1 cellular context compared by ENCODE assay signal in the genomic region with DNA sequence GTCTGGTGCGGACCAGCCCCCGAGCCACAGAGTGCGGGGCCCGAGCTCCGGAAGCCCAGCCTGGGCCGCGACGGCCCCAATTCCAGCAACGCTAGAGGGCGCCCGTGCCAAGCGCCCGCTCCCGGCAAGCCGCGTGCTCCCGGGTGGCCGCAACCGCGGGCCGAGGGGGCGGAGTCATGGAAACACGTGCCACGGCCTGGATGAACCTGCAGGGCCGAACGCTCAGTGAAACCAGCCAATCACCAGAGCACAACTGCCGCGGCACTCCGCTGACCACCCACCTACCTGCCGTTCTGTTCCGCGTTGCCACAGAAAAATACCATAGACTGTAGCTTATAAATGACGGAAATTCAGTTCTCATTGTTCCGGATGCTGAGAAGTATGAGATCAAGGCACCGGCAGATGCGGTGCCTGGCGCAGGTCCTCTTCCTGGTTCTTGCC.
TF ChIP-seq lines count a peak whose summit lies in the region.

No MANE protein-coding gene starts in this region.

TF ChIP-seq in WTC11, 78 proteins besides CTCF, POLR2A, EP300 and RAD21 (continued from another document and continues in another):
- TF ChIP-seq, protein P1, sequence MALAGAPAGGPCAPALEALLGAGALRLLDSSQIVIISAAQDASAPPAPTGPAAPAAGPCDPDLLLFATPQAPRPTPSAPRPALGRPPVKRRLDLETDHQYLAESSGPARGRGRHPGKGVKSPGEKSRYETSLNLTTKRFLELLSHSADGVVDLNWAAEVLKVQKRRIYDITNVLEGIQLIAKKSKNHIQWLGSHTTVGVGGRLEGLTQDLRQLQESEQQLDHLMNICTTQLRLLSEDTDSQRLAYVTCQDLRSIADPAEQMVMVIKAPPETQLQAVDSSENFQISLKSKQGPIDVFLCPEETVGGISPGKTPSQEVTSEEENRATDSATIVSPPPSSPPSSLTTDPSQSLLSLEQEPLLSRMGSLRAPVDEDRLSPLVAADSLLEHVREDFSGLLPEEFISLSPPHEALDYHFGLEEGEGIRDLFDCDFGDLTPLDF (CRISPR knock-in tag; IDR thresholded peaks at IDR 0.05) = peak; percentile 97
- TF ChIP-seq ZNF232 (CRISPR knock-in tag; IDR thresholded peaks at IDR 0.05) = peak; percentile 99
- TF ChIP-seq, protein P2, sequence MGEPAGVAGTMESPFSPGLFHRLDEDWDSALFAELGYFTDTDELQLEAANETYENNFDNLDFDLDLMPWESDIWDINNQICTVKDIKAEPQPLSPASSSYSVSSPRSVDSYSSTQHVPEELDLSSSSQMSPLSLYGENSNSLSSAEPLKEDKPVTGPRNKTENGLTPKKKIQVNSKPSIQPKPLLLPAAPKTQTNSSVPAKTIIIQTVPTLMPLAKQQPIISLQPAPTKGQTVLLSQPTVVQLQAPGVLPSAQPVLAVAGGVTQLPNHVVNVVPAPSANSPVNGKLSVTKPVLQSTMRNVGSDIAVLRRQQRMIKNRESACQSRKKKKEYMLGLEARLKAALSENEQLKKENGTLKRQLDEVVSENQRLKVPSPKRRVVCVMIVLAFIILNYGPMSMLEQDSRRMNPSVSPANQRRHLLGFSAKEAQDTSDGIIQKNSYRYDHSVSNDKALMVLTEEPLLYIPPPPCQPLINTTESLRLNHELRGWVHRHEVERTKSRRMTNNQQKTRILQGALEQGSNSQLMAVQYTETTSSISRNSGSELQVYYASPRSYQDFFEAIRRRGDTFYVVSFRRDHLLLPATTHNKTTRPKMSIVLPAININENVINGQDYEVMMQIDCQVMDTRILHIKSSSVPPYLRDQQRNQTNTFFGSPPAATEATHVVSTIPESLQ (CRISPR knock-in tag; IDR thresholded peaks at IDR 0.05) = peak; percentile 68; the same call in 1 of the 2 replicates
- TF ChIP-seq, protein P3, sequence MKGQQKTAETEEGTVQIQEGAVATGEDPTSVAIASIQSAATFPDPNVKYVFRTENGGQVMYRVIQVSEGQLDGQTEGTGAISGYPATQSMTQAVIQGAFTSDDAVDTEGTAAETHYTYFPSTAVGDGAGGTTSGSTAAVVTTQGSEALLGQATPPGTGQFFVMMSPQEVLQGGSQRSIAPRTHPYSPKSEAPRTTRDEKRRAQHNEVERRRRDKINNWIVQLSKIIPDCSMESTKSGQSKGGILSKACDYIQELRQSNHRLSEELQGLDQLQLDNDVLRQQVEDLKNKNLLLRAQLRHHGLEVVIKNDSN (CRISPR knock-in tag; IDR thresholded peaks at IDR 0.05) = peak; percentile 92
- peak; percentile 94 for TF ChIP-seq JUN (CRISPR knock-in tag; IDR thresholded peaks at IDR 0.05)
- TF ChIP-seq, protein P4, sequence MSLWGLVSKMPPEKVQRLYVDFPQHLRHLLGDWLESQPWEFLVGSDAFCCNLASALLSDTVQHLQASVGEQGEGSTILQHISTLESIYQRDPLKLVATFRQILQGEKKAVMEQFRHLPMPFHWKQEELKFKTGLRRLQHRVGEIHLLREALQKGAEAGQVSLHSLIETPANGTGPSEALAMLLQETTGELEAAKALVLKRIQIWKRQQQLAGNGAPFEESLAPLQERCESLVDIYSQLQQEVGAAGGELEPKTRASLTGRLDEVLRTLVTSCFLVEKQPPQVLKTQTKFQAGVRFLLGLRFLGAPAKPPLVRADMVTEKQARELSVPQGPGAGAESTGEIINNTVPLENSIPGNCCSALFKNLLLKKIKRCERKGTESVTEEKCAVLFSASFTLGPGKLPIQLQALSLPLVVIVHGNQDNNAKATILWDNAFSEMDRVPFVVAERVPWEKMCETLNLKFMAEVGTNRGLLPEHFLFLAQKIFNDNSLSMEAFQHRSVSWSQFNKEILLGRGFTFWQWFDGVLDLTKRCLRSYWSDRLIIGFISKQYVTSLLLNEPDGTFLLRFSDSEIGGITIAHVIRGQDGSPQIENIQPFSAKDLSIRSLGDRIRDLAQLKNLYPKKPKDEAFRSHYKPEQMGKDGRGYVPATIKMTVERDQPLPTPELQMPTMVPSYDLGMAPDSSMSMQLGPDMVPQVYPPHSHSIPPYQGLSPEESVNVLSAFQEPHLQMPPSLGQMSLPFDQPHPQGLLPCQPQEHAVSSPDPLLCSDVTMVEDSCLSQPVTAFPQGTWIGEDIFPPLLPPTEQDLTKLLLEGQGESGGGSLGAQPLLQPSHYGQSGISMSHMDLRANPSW (CRISPR knock-in tag; conservative IDR thresholded peaks at IDR 0.05; ENCODE audit: low read depth) = 0 out of 2 replicates have a peak, but pooled peaks have one; percentile 79
- TF ChIP-seq, protein P5, sequence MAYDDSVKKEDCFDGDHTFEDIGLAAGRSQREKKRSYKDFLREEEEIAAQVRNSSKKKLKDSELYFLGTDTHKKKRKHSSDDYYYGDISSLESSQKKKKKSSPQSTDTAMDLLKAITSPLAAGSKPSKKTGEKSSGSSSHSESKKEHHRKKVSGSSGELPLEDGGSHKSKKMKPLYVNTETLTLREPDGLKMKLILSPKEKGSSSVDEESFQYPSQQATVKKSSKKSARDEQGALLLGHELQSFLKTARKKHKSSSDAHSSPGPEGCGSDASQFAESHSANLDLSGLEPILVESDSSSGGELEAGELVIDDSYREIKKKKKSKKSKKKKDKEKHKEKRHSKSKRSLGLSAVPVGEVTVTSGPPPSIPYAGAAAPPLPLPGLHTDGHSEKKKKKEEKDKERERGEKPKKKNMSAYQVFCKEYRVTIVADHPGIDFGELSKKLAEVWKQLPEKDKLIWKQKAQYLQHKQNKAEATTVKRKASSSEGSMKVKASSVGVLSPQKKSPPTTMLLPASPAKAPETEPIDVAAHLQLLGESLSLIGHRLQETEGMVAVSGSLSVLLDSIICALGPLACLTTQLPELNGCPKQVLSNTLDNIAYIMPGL (CRISPR knock-in tag; IDR thresholded peaks at IDR 0.05) = peak; percentile 97
- peak; percentile 99 for TF ChIP-seq ZNF138 (CRISPR knock-in tag; conservative IDR thresholded peaks at IDR 0.05)
- peak; percentile 96 for TF ChIP-seq ELF4 (CRISPR knock-in tag; IDR thresholded peaks at IDR 0.05; ENCODE audit: low read depth)
- peak; percentile 96 for TF ChIP-seq FOXK1 (CRISPR knock-in tag; IDR thresholded peaks at IDR 0.05)
- TF ChIP-seq, protein P6, sequence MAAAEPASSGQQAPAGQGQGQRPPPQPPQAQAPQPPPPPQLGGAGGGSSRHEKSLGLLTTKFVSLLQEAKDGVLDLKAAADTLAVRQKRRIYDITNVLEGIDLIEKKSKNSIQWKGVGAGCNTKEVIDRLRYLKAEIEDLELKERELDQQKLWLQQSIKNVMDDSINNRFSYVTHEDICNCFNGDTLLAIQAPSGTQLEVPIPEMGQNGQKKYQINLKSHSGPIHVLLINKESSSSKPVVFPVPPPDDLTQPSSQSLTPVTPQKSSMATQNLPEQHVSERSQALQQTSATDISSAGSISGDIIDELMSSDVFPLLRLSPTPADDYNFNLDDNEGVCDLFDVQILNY (CRISPR knock-in tag; IDR thresholded peaks at IDR 0.05) = peak; percentile 97
- TF ChIP-seq ZNF396 (CRISPR knock-in tag; IDR thresholded peaks at IDR 0.05; ENCODE audit: borderline replicate concordance) = no peak
- TF ChIP-seq NFATC4 (CRISPR knock-in tag; IDR thresholded peaks at IDR 0.05) = no peak
- TF ChIP-seq, protein P7, sequence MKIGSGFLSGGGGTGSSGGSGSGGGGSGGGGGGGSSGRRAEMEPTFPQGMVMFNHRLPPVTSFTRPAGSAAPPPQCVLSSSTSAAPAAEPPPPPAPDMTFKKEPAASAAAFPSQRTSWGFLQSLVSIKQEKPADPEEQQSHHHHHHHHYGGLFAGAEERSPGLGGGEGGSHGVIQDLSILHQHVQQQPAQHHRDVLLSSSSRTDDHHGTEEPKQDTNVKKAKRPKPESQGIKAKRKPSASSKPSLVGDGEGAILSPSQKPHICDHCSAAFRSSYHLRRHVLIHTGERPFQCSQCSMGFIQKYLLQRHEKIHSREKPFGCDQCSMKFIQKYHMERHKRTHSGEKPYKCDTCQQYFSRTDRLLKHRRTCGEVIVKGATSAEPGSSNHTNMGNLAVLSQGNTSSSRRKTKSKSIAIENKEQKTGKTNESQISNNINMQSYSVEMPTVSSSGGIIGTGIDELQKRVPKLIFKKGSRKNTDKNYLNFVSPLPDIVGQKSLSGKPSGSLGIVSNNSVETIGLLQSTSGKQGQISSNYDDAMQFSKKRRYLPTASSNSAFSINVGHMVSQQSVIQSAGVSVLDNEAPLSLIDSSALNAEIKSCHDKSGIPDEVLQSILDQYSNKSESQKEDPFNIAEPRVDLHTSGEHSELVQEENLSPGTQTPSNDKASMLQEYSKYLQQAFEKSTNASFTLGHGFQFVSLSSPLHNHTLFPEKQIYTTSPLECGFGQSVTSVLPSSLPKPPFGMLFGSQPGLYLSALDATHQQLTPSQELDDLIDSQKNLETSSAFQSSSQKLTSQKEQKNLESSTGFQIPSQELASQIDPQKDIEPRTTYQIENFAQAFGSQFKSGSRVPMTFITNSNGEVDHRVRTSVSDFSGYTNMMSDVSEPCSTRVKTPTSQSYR (CRISPR knock-in tag; IDR thresholded peaks at IDR 0.05) = peak; percentile 97
- TF ChIP-seq SOX15 (CRISPR knock-in tag; IDR thresholded peaks at IDR 0.05) = no peak
- TF ChIP-seq, protein P8, sequence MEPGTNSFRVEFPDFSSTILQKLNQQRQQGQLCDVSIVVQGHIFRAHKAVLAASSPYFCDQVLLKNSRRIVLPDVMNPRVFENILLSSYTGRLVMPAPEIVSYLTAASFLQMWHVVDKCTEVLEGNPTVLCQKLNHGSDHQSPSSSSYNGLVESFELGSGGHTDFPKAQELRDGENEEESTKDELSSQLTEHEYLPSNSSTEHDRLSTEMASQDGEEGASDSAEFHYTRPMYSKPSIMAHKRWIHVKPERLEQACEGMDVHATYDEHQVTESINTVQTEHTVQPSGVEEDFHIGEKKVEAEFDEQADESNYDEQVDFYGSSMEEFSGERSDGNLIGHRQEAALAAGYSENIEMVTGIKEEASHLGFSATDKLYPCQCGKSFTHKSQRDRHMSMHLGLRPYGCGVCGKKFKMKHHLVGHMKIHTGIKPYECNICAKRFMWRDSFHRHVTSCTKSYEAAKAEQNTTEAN (CRISPR knock-in tag; IDR thresholded peaks at IDR 0.05) = peak; percentile 98
- TF ChIP-seq, protein P9, sequence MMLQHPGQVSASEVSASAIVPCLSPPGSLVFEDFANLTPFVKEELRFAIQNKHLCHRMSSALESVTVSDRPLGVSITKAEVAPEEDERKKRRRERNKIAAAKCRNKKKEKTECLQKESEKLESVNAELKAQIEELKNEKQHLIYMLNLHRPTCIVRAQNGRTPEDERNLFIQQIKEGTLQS (CRISPR knock-in tag; conservative IDR thresholded peaks at IDR 0.05) = peak; percentile 61; the same call in 1 of the 2 replicates
- TF ChIP-seq, protein P10, sequence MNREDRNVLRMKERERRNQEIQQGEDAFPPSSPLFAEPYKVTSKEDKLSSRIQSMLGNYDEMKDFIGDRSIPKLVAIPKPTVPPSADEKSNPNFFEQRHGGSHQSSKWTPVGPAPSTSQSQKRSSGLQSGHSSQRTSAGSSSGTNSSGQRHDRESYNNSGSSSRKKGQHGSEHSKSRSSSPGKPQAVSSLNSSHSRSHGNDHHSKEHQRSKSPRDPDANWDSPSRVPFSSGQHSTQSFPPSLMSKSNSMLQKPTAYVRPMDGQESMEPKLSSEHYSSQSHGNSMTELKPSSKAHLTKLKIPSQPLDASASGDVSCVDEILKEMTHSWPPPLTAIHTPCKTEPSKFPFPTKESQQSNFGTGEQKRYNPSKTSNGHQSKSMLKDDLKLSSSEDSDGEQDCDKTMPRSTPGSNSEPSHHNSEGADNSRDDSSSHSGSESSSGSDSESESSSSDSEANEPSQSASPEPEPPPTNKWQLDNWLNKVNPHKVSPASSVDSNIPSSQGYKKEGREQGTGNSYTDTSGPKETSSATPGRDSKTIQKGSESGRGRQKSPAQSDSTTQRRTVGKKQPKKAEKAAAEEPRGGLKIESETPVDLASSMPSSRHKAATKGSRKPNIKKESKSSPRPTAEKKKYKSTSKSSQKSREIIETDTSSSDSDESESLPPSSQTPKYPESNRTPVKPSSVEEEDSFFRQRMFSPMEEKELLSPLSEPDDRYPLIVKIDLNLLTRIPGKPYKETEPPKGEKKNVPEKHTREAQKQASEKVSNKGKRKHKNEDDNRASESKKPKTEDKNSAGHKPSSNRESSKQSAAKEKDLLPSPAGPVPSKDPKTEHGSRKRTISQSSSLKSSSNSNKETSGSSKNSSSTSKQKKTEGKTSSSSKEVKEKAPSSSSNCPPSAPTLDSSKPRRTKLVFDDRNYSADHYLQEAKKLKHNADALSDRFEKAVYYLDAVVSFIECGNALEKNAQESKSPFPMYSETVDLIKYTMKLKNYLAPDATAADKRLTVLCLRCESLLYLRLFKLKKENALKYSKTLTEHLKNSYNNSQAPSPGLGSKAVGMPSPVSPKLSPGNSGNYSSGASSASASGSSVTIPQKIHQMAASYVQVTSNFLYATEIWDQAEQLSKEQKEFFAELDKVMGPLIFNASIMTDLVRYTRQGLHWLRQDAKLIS (CRISPR knock-in tag; IDR thresholded peaks at IDR 0.05; ENCODE audit: borderline replicate concordance) = peak; percentile 95; the same call in 1 of the 2 replicates
- TF ChIP-seq ETV6 (CRISPR knock-in tag; IDR thresholded peaks at IDR 0.05) = peak; percentile 99
- peak; percentile 79; the same call in 1 of the 2 replicates for TF ChIP-seq ZNF317 (CRISPR knock-in tag; IDR thresholded peaks at IDR 0.05; ENCODE audit: borderline replicate concordance, low read depth)
- no peak for TF ChIP-seq IRF2 (CRISPR knock-in tag; IDR thresholded peaks at IDR 0.05; ENCODE audit: borderline replicate concordance, low read depth)
- TF ChIP-seq, protein P11, sequence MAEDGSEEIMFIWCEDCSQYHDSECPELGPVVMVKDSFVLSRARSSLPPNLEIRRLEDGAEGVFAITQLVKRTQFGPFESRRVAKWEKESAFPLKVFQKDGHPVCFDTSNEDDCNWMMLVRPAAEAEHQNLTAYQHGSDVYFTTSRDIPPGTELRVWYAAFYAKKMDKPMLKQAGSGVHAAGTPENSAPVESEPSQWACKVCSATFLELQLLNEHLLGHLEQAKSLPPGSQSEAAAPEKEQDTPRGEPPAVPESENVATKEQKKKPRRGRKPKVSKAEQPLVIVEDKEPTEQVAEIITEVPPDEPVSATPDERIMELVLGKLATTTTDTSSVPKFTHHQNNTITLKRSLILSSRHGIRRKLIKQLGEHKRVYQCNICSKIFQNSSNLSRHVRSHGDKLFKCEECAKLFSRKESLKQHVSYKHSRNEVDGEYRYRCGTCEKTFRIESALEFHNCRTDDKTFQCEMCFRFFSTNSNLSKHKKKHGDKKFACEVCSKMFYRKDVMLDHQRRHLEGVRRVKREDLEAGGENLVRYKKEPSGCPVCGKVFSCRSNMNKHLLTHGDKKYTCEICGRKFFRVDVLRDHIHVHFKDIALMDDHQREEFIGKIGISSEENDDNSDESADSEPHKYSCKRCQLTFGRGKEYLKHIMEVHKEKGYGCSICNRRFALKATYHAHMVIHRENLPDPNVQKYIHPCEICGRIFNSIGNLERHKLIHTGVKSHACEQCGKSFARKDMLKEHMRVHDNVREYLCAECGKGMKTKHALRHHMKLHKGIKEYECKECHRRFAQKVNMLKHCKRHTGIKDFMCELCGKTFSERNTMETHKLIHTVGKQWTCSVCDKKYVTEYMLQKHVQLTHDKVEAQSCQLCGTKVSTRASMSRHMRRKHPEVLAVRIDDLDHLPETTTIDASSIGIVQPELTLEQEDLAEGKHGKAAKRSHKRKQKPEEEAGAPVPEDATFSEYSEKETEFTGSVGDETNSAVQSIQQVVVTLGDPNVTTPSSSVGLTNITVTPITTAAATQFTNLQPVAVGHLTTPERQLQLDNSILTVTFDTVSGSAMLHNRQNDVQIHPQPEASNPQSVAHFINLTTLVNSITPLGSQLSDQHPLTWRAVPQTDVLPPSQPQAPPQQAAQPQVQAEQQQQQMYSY (CRISPR knock-in tag; IDR thresholded peaks at IDR 0.05) = peak; percentile 77
- peak; percentile 77 for TF ChIP-seq ZNF263 (CRISPR knock-in tag; IDR thresholded peaks at IDR 0.05; ENCODE audit: low read depth)
- peak; percentile 58; the same call in 1 of the 2 replicates for TF ChIP-seq NR1H2 (CRISPR knock-in tag; IDR thresholded peaks at IDR 0.05)
- TF ChIP-seq ZNF671 (CRISPR knock-in tag; IDR thresholded peaks at IDR 0.05) = no peak
